ENCODE assay signal across 8 cellular contexts in genomic region chr5:124655943-124656459, GRCh38.
A peak's percentile ranks its signal among the peaks of the same experiment; 100 is the strongest.
DNase-seq lines count a peak whose midpoint lies in the region; ATAC-seq and TF ChIP-seq lines count a peak whose summit lies in the region.

No MANE protein-coding gene starts in this region.

- H3K4me2 ChIP-seq in SK-N-SH = peak overlapping the region; percentile 59
- no peak overlapping the region for H3K4me2 ChIP-seq in H9 (ENCODE audit: insufficient read depth, insufficient read length, low read length)

- no peak overlapping the region for H3K4me3 ChIP-seq in NB4 (ENCODE audit: low read depth, low read length)
- peak overlapping the region in 1 of 2 experiments; percentile 21; a peak in 2 of 4 replicates for H3K4me3 ChIP-seq in SK-N-SH (ENCODE audit: low read depth in 2 of 2, low read length in 1 of 2)
- peak overlapping the region in 7 of 12 donors; percentile 2 to 32 (median 9) for H3K4me3 ChIP-seq in heart left ventricle
- peak overlapping the region in 1 of 5 donors; percentile 13 for H3K4me3 ChIP-seq in subcutaneous abdominal adipose tissue (ENCODE audit: low read depth in 1 of 5, low read length in 5 of 5)

- no peak overlapping the region for H2BK20ac ChIP-seq in H9 (ENCODE audit: low read depth, low read length, poor library complexity, severe bottlenecking)

- POLR2A ChIA-PET in SK-N-SH (lab: Yijun Ruan, JAX) = interaction anchor here (0.8 to 2.2 kb wide), 4 partner anchors 15 to 93 kb away, joined by 3 to 12 read pairs (median 4); no protein-coding TSS in a partner anchor

- CTCF ChIA-PET in SK-N-SH (lab: Yijun Ruan, JAX) = no interaction called here
- CTCF ChIA-PET in activated naive CD4-positive, alpha-beta T cell treated with anti-CD3 and anti-CD28 coated beads for 36 hours (lab: Charles Lee) = no interaction called here

- TF ChIP-seq RAD21 in SK-N-SH (IDR thresholded peaks at IDR 0.05; ENCODE audit: low read length) = peak; percentile 18; the same call in 1 of the 2 replicates

- peak overlapping the region; percentile 58 to 89 for H3K27ac ChIP-seq in SK-N-SH (ENCODE audit: low read depth in 2 of 2, low read length in 1 of 2)
- H3K27ac ChIP-seq in heart left ventricle = peak overlapping the region in 11 of 12 donors; percentile 1 to 75 (median 62)
- H3K27ac ChIP-seq in subcutaneous abdominal adipose tissue (ENCODE audit: low read depth, low read length) = peak overlapping the region; percentile 48
- no peak overlapping the region for H3K27ac ChIP-seq in H9 (ENCODE audit: insufficient read length, low read depth, low read length)

- H3K36me3 ChIP-seq in SK-N-SH (replicated peaks in 1 of 2; ENCODE audit: control insufficient read depth in 1 of 2, insufficient read depth in 2 of 2, low read length in 1 of 2) (no peaks in the 10 kb centered on the region), heart left ventricle (no peaks in the 10 kb centered on the region), subcutaneous abdominal adipose tissue (ENCODE audit: control insufficient read depth in 5 of 5, insufficient read depth in 5 of 5, low read length in 5 of 5) (no peaks in the 10 kb centered on the region)

- H3K27ac Mint-ChIP-seq in H9 = no peak overlapping the region
- H3K27ac Mint-ChIP-seq in activated naive CD4-positive, alpha-beta T cell treated with anti-CD3 and anti-CD28 coated beads for 36 hours = no peak overlapping the region

- no peak overlapping the region for H3K4ac ChIP-seq in H9 (ENCODE audit: low read depth, low read length)

- no peak overlapping the region for H2AK5ac ChIP-seq in H9 (ENCODE audit: insufficient read length, low read length)

- H3K9me2 ChIP-seq in SK-N-SH = no peaks in the 10 kb centered on the region

- no peak overlapping the region for H3K18ac ChIP-seq in H9 (ENCODE audit: insufficient read length, low read depth, low read length)

- no peaks in the 10 kb centered on the region; a peak in 1 of 5 replicates for H3K9me3 Mint-ChIP-seq in H9
- H3K9me3 Mint-ChIP-seq in activated naive CD4-positive, alpha-beta T cell treated with anti-CD3 and anti-CD28 coated beads for 36 hours = no peaks in the 10 kb centered on the region

- no peaks in the 10 kb centered on the region for H4K20me1 ChIP-seq in SK-N-SH (ENCODE audit: insufficient read depth)
- H4K20me1 ChIP-seq in H9 (ENCODE audit: control insufficient read depth, insufficient read depth, insufficient read length) = no peaks in the 10 kb centered on the region

- no peak overlapping the region for H3K56ac ChIP-seq in H9 (ENCODE audit: insufficient read length, low read depth, low read length)

- H2AFZ ChIP-seq in SK-N-SH (ENCODE audit: low read depth) = peak overlapping the region; percentile 51; the same call in 1 of the 2 replicates
- no peak overlapping the region for H2AFZ ChIP-seq in H9 (ENCODE audit: low read length)

- ATAC-seq in heart left ventricle = peak; percentile 56 to 88 (median 71)
- ATAC-seq in HG02798 (IDR thresholded peaks at IDR 0.05; ENCODE audit: poor library complexity, unreplicated experiment) = no peak

- 16% methylated on average over 5 of the region's 5 CpGs for WGBS in SK-N-SH (ENCODE audit: low lambda C conversion rate)
- 19 to 38% (median 22%) methylated on average over 5 of the region's 5 CpGs for WGBS in heart left ventricle, 4 donors
- no CpG with 5 or more reads among the region's 5 CpGs for WGBS in H9 (ENCODE audit: extremely low coverage, insufficient read length, low lambda C conversion rate)

- H3K14ac ChIP-seq in H9 (ENCODE audit: insufficient read depth, low read length) = no peak overlapping the region

- no peak overlapping the region for H3K4me3 Mint-ChIP-seq in H9
- no peak overlapping the region for H3K4me3 Mint-ChIP-seq in activated naive CD4-positive, alpha-beta T cell treated with anti-CD3 and anti-CD28 coated beads for 36 hours

- no peak overlapping the region for H2BK12ac ChIP-seq in H9 (ENCODE audit: insufficient read length, low read depth, low read length)

- H3K4me1 ChIP-seq in SK-N-SH (ENCODE audit: control insufficient read depth in 1 of 2, insufficient read depth in 2 of 2, low read depth in 1 of 2, low read length in 1 of 2) = peaks cover 43 to 71% of the 10 kb centered on the region in 2 experiments
- H3K4me1 ChIP-seq in heart left ventricle = peaks cover 0 to 84% (median 57%) of the 10 kb centered on the region in 12 donors
- H3K4me1 ChIP-seq in subcutaneous abdominal adipose tissue (ENCODE audit: control insufficient read depth in 5 of 5, insufficient read depth in 5 of 5, low read length in 5 of 5) = peaks cover 5 to 69% (median 58%) of the 10 kb centered on the region in 5 donors
- H3K4me1 ChIP-seq in H9 (ENCODE audit: insufficient read depth, low read length) = peaks cover 21% of the 10 kb centered on the region; the same call in 1 of the 2 replicates

- H3K4me1 Mint-ChIP-seq in H9 = peaks cover 46 to 51% of the 10 kb centered on the region in 2 experiments
- peaks cover 6% of the 10 kb centered on the region for H3K4me1 Mint-ChIP-seq in activated naive CD4-positive, alpha-beta T cell treated with anti-CD3 and anti-CD28 coated beads for 36 hours (ENCODE audit: low read depth)

- H4K91ac ChIP-seq in H9 (ENCODE audit: insufficient read length, low read depth, low read length) = no peak overlapping the region

- H3K23me2 ChIP-seq in H9 (ENCODE audit: insufficient read length, low read depth, low read length, poor library complexity, severe bottlenecking) = peaks cover 4% of the 10 kb centered on the region

- TF ChIP-seq CTCF in NB4 (IDR thresholded peaks at IDR 0.05; ENCODE audit: low read depth, low read length) (no peak), SK-N-SH (IDR thresholded peaks at IDR 0.05) (no peak), heart left ventricle (IDR thresholded peaks at IDR 0.05) (no peak), H9 (conservative IDR thresholded peaks at IDR 0.05) (no peak)

- peaks cover 2% of the 10 kb centered on the region for H3K79me1 ChIP-seq in H9 (ENCODE audit: insufficient read depth, low read depth, low read length, poor library complexity, severe bottlenecking)

- no peak overlapping the region for H3T11ph ChIP-seq in H9 (ENCODE audit: low read length)

- DNase-seq in ELR (ENCODE audit: low read depth) (peak; percentile 89), NB4 (ENCODE audit: low read depth) (peak; percentile 18), SK-N-SH (peak; percentile 57), heart left ventricle (no peak), H9 (no peak)
- no peak for DNase-seq in activated naive CD4-positive, alpha-beta T cell treated with anti-CD3 and anti-CD28 coated beads for 36 hours

- H3K36me3 Mint-ChIP-seq in H9 (ENCODE audit: insufficient read depth in 1 of 3, low read depth in 3 of 3) = no peaks in the 10 kb centered on the region; a peak in 1 of 7 replicates
- H3K36me3 Mint-ChIP-seq in activated naive CD4-positive, alpha-beta T cell treated with anti-CD3 and anti-CD28 coated beads for 36 hours (ENCODE audit: low read depth) = no peaks in the 10 kb centered on the region

- no peak overlapping the region for H2BK15ac ChIP-seq in H9 (ENCODE audit: low read depth, low read length)

- no peak overlapping the region for H2BK120ac ChIP-seq in H9 (ENCODE audit: low read depth, low read length, poor library complexity, severe bottlenecking)

- no peak overlapping the region for H3K23ac ChIP-seq in H9 (ENCODE audit: insufficient read length, low read depth, low read length)

- H3F3A ChIP-seq in SK-N-SH (replicated peaks; ENCODE audit: insufficient read depth) = peaks cover 12% of the 10 kb centered on the region

- no peak overlapping the region for H2BK5ac ChIP-seq in H9 (ENCODE audit: insufficient read length, low read length)

- no peak for TF ChIP-seq POLR2A in NB4 (IDR thresholded peaks at IDR 0.05; ENCODE audit: extremely low read depth, insufficient read length)
- TF ChIP-seq POLR2A in heart left ventricle (IDR thresholded peaks at IDR 0.05) = no peak

- no peak overlapping the region for H4K5ac ChIP-seq in H9 (ENCODE audit: insufficient read length, low read depth, low read length)

- H3K27me3 ChIP-seq in SK-N-SH (ENCODE audit: insufficient read depth) (no peaks in the 10 kb centered on the region), heart left ventricle (peaks cover 0 to 63% (median 0%) of the 10 kb centered on the region in 9 donors), subcutaneous abdominal adipose tissue (ENCODE audit: control insufficient read depth in 5 of 5, insufficient read depth in 4 of 5, low read length in 5 of 5) (peaks cover 0 to 3% (median 0%) of the 10 kb centered on the region in 5 donors), H9 (ENCODE audit: insufficient read depth, low read length) (no peaks in the 10 kb centered on the region)

- no peak overlapping the region for H4K8ac ChIP-seq in H9 (replicated peaks; ENCODE audit: insufficient read length, low read depth, low read length)

- H3K79me2 ChIP-seq in SK-N-SH (ENCODE audit: insufficient read depth) = no peaks in the 10 kb centered on the region
- H3K79me2 ChIP-seq in H9 (ENCODE audit: insufficient read depth, low read length) = peaks cover 6% of the 10 kb centered on the region; the same call in 1 of the 2 replicates

- H3K9ac ChIP-seq in SK-N-SH = no peak overlapping the region
- H3K9ac ChIP-seq in subcutaneous abdominal adipose tissue (ENCODE audit: low read length in 5 of 5) = no peak overlapping the region
- H3K9ac ChIP-seq in H9 (ENCODE audit: extremely low read depth, insufficient read length, low read length) = no peak overlapping the region

- no peaks in the 10 kb centered on the region for H3K9me3 ChIP-seq in SK-N-SH
- H3K9me3 ChIP-seq in heart left ventricle = no peaks in the 10 kb centered on the region
- no peaks in the 10 kb centered on the region for H3K9me3 ChIP-seq in subcutaneous abdominal adipose tissue (ENCODE audit: control insufficient read depth in 5 of 5, low read length in 5 of 5)
- H3K9me3 ChIP-seq in H9 (ENCODE audit: control insufficient read depth, low read depth, low read length) = no peaks in the 10 kb centered on the region

- no peaks in the 10 kb centered on the region; the same call in 1 of the 2 replicates for H3K27me3 Mint-ChIP-seq in H9 (ENCODE audit: low read depth)
- peaks cover 28% of the 10 kb centered on the region for H3K27me3 Mint-ChIP-seq in activated naive CD4-positive, alpha-beta T cell treated with anti-CD3 and anti-CD28 coated beads for 36 hours (ENCODE audit: low read depth)

- peak in 1 of 2 experiments; percentile 82; a peak in 3 of 4 replicates for TF ChIP-seq EP300 in SK-N-SH (IDR thresholded peaks at IDR 0.05; ENCODE audit: borderline replicate concordance in 1 of 2, low read depth in 1 of 2, low read length in 1 of 2)

- intact Hi-C loops in heart left ventricle (cut with DNase I) = loop anchor here in 3 of 10 donors (2.0 to 10.0 kb wide), 4 partner anchors 91 to 539 kb away; partner anchors contain the start of gene ZNF608 (in 1 of the 3)
- intact Hi-C loops in activated naive CD4-positive, alpha-beta T cell treated with anti-CD3 and anti-CD28 coated beads for 36 hours (cut with micrococcal nuclease) = no loop called here

TF ChIP-seq in SK-N-SH, 30 proteins besides CTCF, POLR2A, EP300 and RAD21 (continues in another document):
- TF ChIP-seq TCF12 (IDR thresholded peaks at IDR 0.05) (peak; percentile 83), GATA2 (CRISPR knock-in tag; IDR thresholded peaks at IDR 0.05) (peak; percentile 84), NFIC (IDR thresholded peaks at IDR 0.05; ENCODE audit: borderline replicate concordance) (peak; percentile 43; the same call in 1 of the 2 replicates)

Comparison
In these comparisons a context has a peak if more than half of its experiments do, and no peak if none do; other contexts are left out.
1. DNase-seq: peak in ELR (single experiment), NB4 (single experiment) and SK-N-SH (single experiment); none in heart left ventricle (0 of 5), H9 (single experiment) and activated naive CD4-positive, alpha-beta T cell treated with anti-CD3 and anti-CD28 coated beads for 36 hours (single experiment).